Comparison of ENCODE assay signal across 1 cellular context in the genomic region with DNA sequence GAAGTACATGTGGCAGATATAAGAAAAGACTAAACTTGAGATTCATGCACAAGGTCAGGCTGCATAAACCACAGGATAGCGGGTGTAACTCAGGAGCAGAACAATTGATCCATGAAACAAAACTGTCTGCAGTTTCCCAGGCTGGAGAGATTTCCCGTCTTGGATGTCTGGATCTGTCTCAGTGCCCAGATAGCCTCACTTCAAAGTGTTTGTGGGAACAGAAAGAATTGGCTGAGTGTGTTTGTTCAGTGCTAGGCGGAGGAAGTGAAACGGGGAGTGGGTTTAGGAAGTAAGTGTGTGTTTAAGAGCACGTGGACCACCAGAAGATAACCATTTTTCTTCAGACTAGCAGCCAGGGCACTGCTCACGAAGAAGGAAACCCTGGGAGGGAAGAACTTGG.
TF ChIP-seq lines count a peak whose summit lies in the region.

No MANE protein-coding gene starts in this region.

TF ChIP-seq in GM12878, 131 proteins besides CTCF, POLR2A, EP300 and RAD21:
- TF ChIP-seq SPI1 (IDR thresholded peaks at IDR 0.05; ENCODE audit: borderline replicate concordance, insufficient read depth, low read depth, low read length) (peak; percentile 74; the same call in 1 of the 2 replicates), CBX5 (IDR thresholded peaks at IDR 0.05; ENCODE audit: low read depth) (no peak), EED (IDR thresholded peaks at IDR 0.05; ENCODE audit: low read depth) (peak; percentile 31; the same call in 1 of the 2 replicates), IKZF2 (IDR thresholded peaks at IDR 0.05) (peak in 1 of 2 experiments; percentile 14; a peak in 1 of 4 replicates)
- TF ChIP-seq, protein P1, sequence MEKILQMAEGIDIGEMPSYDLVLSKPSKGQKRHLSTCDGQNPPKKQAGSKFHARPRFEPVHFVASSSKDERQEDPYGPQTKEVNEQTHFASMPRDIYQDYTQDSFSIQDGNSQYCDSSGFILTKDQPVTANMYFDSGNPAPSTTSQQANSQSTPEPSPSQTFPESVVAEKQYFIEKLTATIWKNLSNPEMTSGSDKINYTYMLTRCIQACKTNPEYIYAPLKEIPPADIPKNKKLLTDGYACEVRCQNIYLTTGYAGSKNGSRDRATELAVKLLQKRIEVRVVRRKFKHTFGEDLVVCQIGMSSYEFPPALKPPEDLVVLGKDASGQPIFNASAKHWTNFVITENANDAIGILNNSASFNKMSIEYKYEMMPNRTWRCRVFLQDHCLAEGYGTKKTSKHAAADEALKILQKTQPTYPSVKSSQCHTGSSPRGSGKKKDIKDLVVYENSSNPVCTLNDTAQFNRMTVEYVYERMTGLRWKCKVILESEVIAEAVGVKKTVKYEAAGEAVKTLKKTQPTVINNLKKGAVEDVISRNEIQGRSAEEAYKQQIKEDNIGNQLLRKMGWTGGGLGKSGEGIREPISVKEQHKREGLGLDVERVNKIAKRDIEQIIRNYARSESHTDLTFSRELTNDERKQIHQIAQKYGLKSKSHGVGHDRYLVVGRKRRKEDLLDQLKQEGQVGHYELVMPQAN (conservative IDR thresholded peaks at IDR 0.05), result no peak
- TF ChIP-seq, protein P2, sequence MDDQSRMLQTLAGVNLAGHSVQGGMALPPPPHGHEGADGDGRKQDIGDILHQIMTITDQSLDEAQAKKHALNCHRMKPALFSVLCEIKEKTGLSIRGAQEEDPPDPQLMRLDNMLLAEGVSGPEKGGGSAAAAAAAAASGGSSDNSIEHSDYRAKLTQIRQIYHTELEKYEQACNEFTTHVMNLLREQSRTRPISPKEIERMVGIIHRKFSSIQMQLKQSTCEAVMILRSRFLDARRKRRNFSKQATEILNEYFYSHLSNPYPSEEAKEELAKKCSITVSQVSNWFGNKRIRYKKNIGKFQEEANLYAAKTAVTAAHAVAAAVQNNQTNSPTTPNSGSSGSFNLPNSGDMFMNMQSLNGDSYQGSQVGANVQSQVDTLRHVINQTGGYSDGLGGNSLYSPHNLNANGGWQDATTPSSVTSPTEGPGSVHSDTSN (IDR thresholded peaks at IDR 0.05; ENCODE audit: insufficient replicate concordance, low read depth, low read length), result no peak
